Comparison of ENCODE assay signal across 11 cellular contexts in the genomic region with DNA sequence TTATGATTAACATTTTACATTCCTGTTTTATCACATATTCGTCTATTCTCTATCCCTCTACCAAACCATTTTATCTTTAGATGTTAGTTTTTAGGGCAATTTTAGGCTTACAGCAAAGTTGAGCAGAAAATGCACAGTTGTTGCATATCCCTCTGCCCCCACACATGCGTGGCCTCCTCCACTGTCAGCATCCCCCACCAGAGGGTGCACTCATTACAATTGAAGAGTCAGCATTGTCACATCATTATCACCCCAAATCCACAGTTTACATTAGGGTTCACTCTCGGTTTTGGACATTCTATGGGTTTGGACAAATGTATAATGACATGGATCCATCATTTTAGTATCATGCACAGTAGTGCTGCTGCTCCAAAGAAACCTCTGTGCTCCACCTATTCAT.
DNase-seq lines count a peak whose midpoint lies in the region; ATAC-seq, FAIRE-seq and TF ChIP-seq lines count a peak whose summit lies in the region.
"Had no signal": no experiment of that assay in that cellular context is flagged by ENCODE, and none has a peak within 500 bp of the region (broad histone marks: within the 10 kb centered on the region; RNA-seq: fewer than 3 reads in every experiment).

No MANE protein-coding gene starts in this region.

- TF ChIP-seq RAD21 in K562 (CRISPR knock-in tag; conservative IDR thresholded peaks at IDR 0.05 in 1 of 2, IDR thresholded peaks at IDR 0.05 in 1 of 2) = peak in 1 of 2 experiments; percentile 50; a peak in 2 of 4 replicates

- intact Hi-C loops in K562 (cut with micrococcal nuclease) = no loop called here
- intact Hi-C loops in heart right ventricle (cut with DNase I) = no loop called here

- H3K4me1 ChIP-seq in Karpas-422 (ENCODE audit: low read length) = no peaks in the 10 kb centered on the region
- H3K4me1 ChIP-seq in K562 (replicated peaks in 1 of 2; ENCODE audit: control insufficient read depth in 2 of 2, insufficient read depth in 2 of 2, low read length in 2 of 2) = no peaks in the 10 kb centered on the region
- H3K4me1 ChIP-seq in osteoblast (ENCODE audit: insufficient read depth, low read length) = no peaks in the 10 kb centered on the region
- no peaks in the 10 kb centered on the region for H3K4me1 ChIP-seq in heart right ventricle
- H3K4me1 ChIP-seq: esophagus squamous epithelium had no signal

- in situ Hi-C loops in K562 (cut with MboI) = no loop called here

- TF ChIP-seq EP300 in K562 (IDR thresholded peaks at IDR 0.05; ENCODE audit: low read length) = no peak

- CTCF ChIA-PET in K562 (lab: Yijun Ruan, JAX; ENCODE audit: low intra/inter-chr PET ratio) = interaction anchor here (0.6 kb wide), 1 partner anchor 36 kb away, joined by 3 read pairs; no protein-coding TSS in a partner anchor

- BruUV-seq in K562 (replicated peaks; lab: Mats Ljungman, UMichigan) = no TSS peak

- H3K9me3 ChIP-seq in Karpas-422 (ENCODE audit: low read length) = peaks cover 5% of the 10 kb centered on the region; the same call in 1 of the 2 replicates
- no peaks in the 10 kb centered on the region; the same call in none of the 2 replicates for H3K9me3 ChIP-seq in K562 (replicated peaks; ENCODE audit: control insufficient read depth, insufficient read depth, low read depth, low read length)
- H3K9me3 ChIP-seq in osteoblast (ENCODE audit: low read depth, low read length) = no peaks in the 10 kb centered on the region
- peaks cover 0 to 54% (median 5%) of the 10 kb centered on the region in 11 donors for H3K9me3 ChIP-seq in heart right ventricle

- H3K79me2 ChIP-seq in Karpas-422 (ENCODE audit: low read length) (no peaks in the 10 kb centered on the region), K562 (ENCODE audit: control insufficient read depth, insufficient read depth, low read length) (no peaks in the 10 kb centered on the region), osteoblast (ENCODE audit: insufficient read depth, low read length) (no peaks in the 10 kb centered on the region)

- peak; percentile 1 to 2 for DNase-seq in SHP77 (lab: John Stamatoyannopoulos, UW)
- no peak for DNase-seq in SHP77 treated with DMSO at 0.1 percent for 48 hours (lab: John Stamatoyannopoulos, UW)
- peak; percentile 72 for DNase-seq in Karpas-422
- no peak for DNase-seq in K562 (ENCODE audit: extremely low read depth in 1 of 4, low spot score in 3 of 4)
- DNase-seq in osteoblast (ENCODE audit: insufficient read length, low spot score, missing footprints) = peak; percentile 63
- no peak for DNase-seq in heart right ventricle
- DNase-seq in activated T-cell treated with anti-CD3 and anti-CD28 coated beads, Interleukin-2, amount 50 U/mL, for 1 hour = no peak
- DNase-seq in NCI-H1436 (lab: John Stamatoyannopoulos, UW) = no peak
- DNase-seq: esophagus squamous epithelium, NCI-H774 had no signal

- H3K4me3 ChIP-seq in Karpas-422 (ENCODE audit: low read length) = no peak overlapping the region
- H3K4me3 ChIP-seq in K562 = no peak overlapping the region
- H3K4me3 ChIP-seq in osteoblast (ENCODE audit: insufficient read depth, low read length) = no peak overlapping the region
- no peak overlapping the region for H3K4me3 ChIP-seq in heart right ventricle
- H3K4me3 ChIP-seq: esophagus squamous epithelium, lung had no signal

- H3K27me3 ChIP-seq in Karpas-422 (ENCODE audit: low read length) = peaks cover 4% of the 10 kb centered on the region; the same call in 1 of the 2 replicates
- no peaks in the 10 kb centered on the region; a peak in 1 of 5 replicates for H3K27me3 ChIP-seq in K562 (ENCODE audit: control insufficient read depth in 2 of 2, insufficient read depth in 2 of 2, low read length in 2 of 2)
- H3K27me3 ChIP-seq in osteoblast (ENCODE audit: insufficient read depth, low read length) = no peaks in the 10 kb centered on the region
- H3K27me3 ChIP-seq in heart right ventricle = no peaks in the 10 kb centered on the region
- H3K27me3 ChIP-seq: esophagus squamous epithelium had no signal

- TF ChIP-seq CTCF in K562 (IDR thresholded peaks at IDR 0.05 in 2 of 3, conservative IDR thresholded peaks at IDR 0.05 in 1 of 3; ENCODE audit: insufficient read depth in 2 of 3, low read depth in 1 of 3, low read length in 3 of 3) (peak; percentile 36 to 51 (median 44)), osteoblast (IDR thresholded peaks at IDR 0.05; ENCODE audit: extremely low read depth, low read depth, low read length) (peak; percentile 19), heart right ventricle (IDR thresholded peaks at IDR 0.05) (peak in 1 of 9 donors; percentile 10)

- H4K20me1 ChIP-seq in Karpas-422 (ENCODE audit: insufficient read depth, low read depth, low read length) = no peaks in the 10 kb centered on the region
- no peaks in the 10 kb centered on the region for H4K20me1 ChIP-seq in K562 (replicated peaks; ENCODE audit: control insufficient read depth, insufficient read depth, low read length)
- no peaks in the 10 kb centered on the region for H4K20me1 ChIP-seq in osteoblast (ENCODE audit: insufficient read depth, low read length)

- no peak for TF ChIP-seq POLR2A in K562 (conservative IDR thresholded peaks at IDR 0.05)

- H3K9ac ChIP-seq in Karpas-422 (ENCODE audit: low read length) (no peak overlapping the region), K562 (ENCODE audit: insufficient read depth in 1 of 2, low read depth in 2 of 2, low read length in 2 of 2) (no peak overlapping the region)

- no peak overlapping the region for H3K27ac ChIP-seq in Karpas-422 (ENCODE audit: low read length)
- no peak overlapping the region for H3K27ac ChIP-seq in K562 (ENCODE audit: extremely low read depth, low read depth, low read length)
- no peak overlapping the region for H3K27ac ChIP-seq in osteoblast (ENCODE audit: low read depth, low read length)
- H3K27ac ChIP-seq in heart right ventricle = no peak overlapping the region
- H3K27ac ChIP-seq: esophagus squamous epithelium had no signal

- ATAC-seq in K562 (peak; percentile 66; the same call in 2 of the 3 replicates), heart right ventricle (no peak)

- H2AFZ ChIP-seq in Karpas-422 (ENCODE audit: low read length) = no peak overlapping the region
- no peak overlapping the region for H2AFZ ChIP-seq in K562 (ENCODE audit: low read depth, low read length)
- H2AFZ ChIP-seq in osteoblast (ENCODE audit: low read length) = no peak overlapping the region

- H3K36me3 ChIP-seq in Karpas-422 (ENCODE audit: insufficient read depth, low read length) (no peaks in the 10 kb centered on the region), K562 (ENCODE audit: control insufficient read depth, insufficient read depth, low read length) (no peaks in the 10 kb centered on the region), osteoblast (ENCODE audit: insufficient read depth, low read length) (no peaks in the 10 kb centered on the region), heart right ventricle (no peaks in the 10 kb centered on the region)
- H3K36me3 ChIP-seq: esophagus squamous epithelium had no signal

- no peaks in the 10 kb centered on the region for H3K9me1 ChIP-seq in K562 (ENCODE audit: control insufficient read depth, insufficient read depth, low read length)

- 25% methylated on average over 3 of the region's 3 CpGs for WGBS in K562 (ENCODE audit: insufficient coverage, low coverage, missing lambda C conversion rate)
- 45 to 47% methylated on average over 3 of the region's 3 CpGs for WGBS in heart right ventricle, 2 donors

- POLR2A ChIA-PET in K562 (lab: Yijun Ruan, JAX) = no interaction called here

- FAIRE-seq in K562 (lab: Jason Lieb, UNC) = no peak

- no peaks in the 10 kb centered on the region for H3K9me2 ChIP-seq in Karpas-422 (replicated peaks; ENCODE audit: insufficient read depth, low read length)

- H3K4me2 ChIP-seq in Karpas-422 (ENCODE audit: low read depth, low read length, poor library complexity, severe bottlenecking) = no peak overlapping the region
- no peak overlapping the region for H3K4me2 ChIP-seq in K562 (ENCODE audit: insufficient read depth, low read length)
- no peak overlapping the region for H3K4me2 ChIP-seq in osteoblast (ENCODE audit: insufficient read depth, low read length)

TF ChIP-seq in K562, 482 proteins besides CTCF, POLR2A, EP300 and RAD21 (continues in another document):
- TF ChIP-seq, protein P1, sequence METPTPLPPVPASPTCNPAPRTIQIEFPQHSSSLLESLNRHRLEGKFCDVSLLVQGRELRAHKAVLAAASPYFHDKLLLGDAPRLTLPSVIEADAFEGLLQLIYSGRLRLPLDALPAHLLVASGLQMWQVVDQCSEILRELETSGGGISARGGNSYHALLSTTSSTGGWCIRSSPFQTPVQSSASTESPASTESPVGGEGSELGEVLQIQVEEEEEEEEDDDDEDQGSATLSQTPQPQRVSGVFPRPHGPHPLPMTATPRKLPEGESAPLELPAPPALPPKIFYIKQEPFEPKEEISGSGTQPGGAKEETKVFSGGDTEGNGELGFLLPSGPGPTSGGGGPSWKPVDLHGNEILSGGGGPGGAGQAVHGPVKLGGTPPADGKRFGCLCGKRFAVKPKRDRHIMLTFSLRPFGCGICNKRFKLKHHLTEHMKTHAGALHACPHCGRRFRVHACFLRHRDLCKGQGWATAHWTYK (CRISPR knock-in tag; IDR thresholded peaks at IDR 0.05) = no peak
- TF ChIP-seq RB1 (IDR thresholded peaks at IDR 0.05; ENCODE audit: low read depth) = no peak

Comparison
In these comparisons a context has a peak if more than half of its experiments do, and no peak if none do; other contexts are left out.
1. DNase-seq: peak in SHP77 (2 of 2), Karpas-422 (single experiment) and osteoblast (single experiment); none in SHP77 treated with DMSO at 0.1 percent for 48 hours (single experiment), K562 (0 of 4), heart right ventricle (0 of 2), activated T-cell treated with anti-CD3 and anti-CD28 coated beads, Interleukin-2, amount 50 U/mL, for 1 hour (single experiment) and NCI-H1436 (single experiment).